Comparison of ENCODE assay signal across 7 cellular contexts in the genomic region with DNA sequence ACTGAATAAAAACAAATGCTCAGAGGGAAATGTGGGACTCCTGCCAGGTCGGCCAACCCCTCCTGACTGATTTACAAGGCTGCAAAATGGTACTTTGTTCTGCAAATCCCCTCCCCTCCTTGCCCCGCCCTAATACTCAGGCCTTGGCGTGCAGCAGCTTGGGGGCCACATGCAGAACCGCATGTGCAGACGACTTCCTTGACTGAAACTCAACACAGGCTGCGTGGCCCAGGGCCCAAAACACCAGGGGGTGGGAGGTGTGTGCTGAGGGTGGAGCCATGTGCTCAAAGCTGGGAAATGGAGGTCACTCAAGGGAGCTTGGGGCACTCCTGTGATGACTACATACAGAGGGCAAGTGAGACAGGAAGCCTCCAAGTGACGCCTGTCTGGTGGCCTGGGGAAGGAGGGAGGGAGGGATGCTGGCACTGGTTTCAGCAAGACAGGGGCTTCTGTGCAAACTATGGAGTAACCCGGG.
DNase-seq lines count a peak whose midpoint lies in the region; ATAC-seq and TF ChIP-seq lines count a peak whose summit lies in the region.

No MANE protein-coding gene starts in this region.

- no CpG with 5 or more reads among the region's 8 CpGs for WGBS in trophoblast cell (ENCODE audit: extremely low coverage, insufficient coverage, insufficient read length)
- 2% methylated on average over 8 of the region's 8 CpGs for WGBS in thymus

- H3K79me1 ChIP-seq in trophoblast cell (ENCODE audit: low read length): peaks cover 2% of the 10 kb centered on the region

- ATAC-seq in GM21390 (IDR thresholded peaks at IDR 0.05; ENCODE audit: unreplicated experiment) (peak; percentile 55), GM21529 (IDR thresholded peaks at IDR 0.05; ENCODE audit: unreplicated experiment) (no peak)

- H3K4me3 ChIP-seq in fibroblast of the aortic adventitia (ENCODE audit: low read depth, low read length) (no peak overlapping the region), trophoblast cell (ENCODE audit: low read depth, low read length) (no peak overlapping the region), thymus (ENCODE audit: low read length) (no peak overlapping the region)

- H3K9ac ChIP-seq in trophoblast cell (ENCODE audit: low read length): no peak overlapping the region

- no peak overlapping the region for H2BK120ac ChIP-seq in trophoblast cell (ENCODE audit: insufficient read depth, low read length, poor library complexity)

- H3K36me3 ChIP-seq in trophoblast cell (ENCODE audit: control insufficient read depth in 1 of 2, insufficient read depth in 2 of 2, low read length in 2 of 2) (no peaks in the 10 kb centered on the region), thymus (ENCODE audit: control insufficient read depth, insufficient read depth) (peaks cover 5% of the 10 kb centered on the region)

- H3K27me3 ChIP-seq in trophoblast cell (ENCODE audit: insufficient read depth, low read length) (no peaks in the 10 kb centered on the region), thymus (ENCODE audit: control insufficient read depth, insufficient read depth) (no peaks in the 10 kb centered on the region)

- H2AFZ ChIP-seq in trophoblast cell (ENCODE audit: insufficient read depth, low read length, poor library complexity): no peak overlapping the region

- no peak overlapping the region for H3K14ac ChIP-seq in trophoblast cell (ENCODE audit: low read length)

- H3K4ac ChIP-seq in trophoblast cell (ENCODE audit: low read depth, low read length): no peak overlapping the region

- H3K18ac ChIP-seq in trophoblast cell (ENCODE audit: low read length): peak overlapping the region; percentile 41

- no peak for TF ChIP-seq CTCF in fibroblast of the aortic adventitia (IDR thresholded peaks at IDR 0.05; ENCODE audit: insufficient read depth, low read length)

- no peak overlapping the region for H3K4me2 ChIP-seq in trophoblast cell (ENCODE audit: low read length)

- no peak overlapping the region for H2AK5ac ChIP-seq in trophoblast cell (ENCODE audit: low read length)

- no peak overlapping the region for H4K12ac ChIP-seq in trophoblast cell (ENCODE audit: low read depth, low read length)

- H2BK12ac ChIP-seq in trophoblast cell (ENCODE audit: low read length): no peak overlapping the region

- no peak overlapping the region for H4K8ac ChIP-seq in trophoblast cell (ENCODE audit: low read depth, low read length)

- H3K9me3 ChIP-seq in trophoblast cell (ENCODE audit: insufficient read depth, low read depth, low read length) (no peaks in the 10 kb centered on the region), thymus (ENCODE audit: control insufficient read depth) (no peaks in the 10 kb centered on the region)

- H4K91ac ChIP-seq in trophoblast cell (ENCODE audit: low read depth, low read length): no peak overlapping the region

- no peak overlapping the region for H3K23ac ChIP-seq in trophoblast cell (ENCODE audit: low read length)

- DNase-seq in NCI-H345 treated with DMSO at 0.1 percent for 48 hours (lab: John Stamatoyannopoulos, UW; ENCODE audit: unreplicated experiment) (peak; percentile 28), fibroblast of the aortic adventitia (ENCODE audit: low read depth) (peak; percentile 51), trophoblast cell (peak; percentile 26 to 36)
- DNase-seq in activated T-cell treated with anti-CD3 and anti-CD28 coated beads, Interleukin-2, amount 50 U/mL, for 48 hours: peak; percentile 80 to 85

- no peak overlapping the region for H3K27ac ChIP-seq in trophoblast cell (ENCODE audit: low read depth, low read length)
- peak overlapping the region; percentile 83 for H3K27ac ChIP-seq in thymus (ENCODE audit: low read depth)

- no peak overlapping the region for H2BK5ac ChIP-seq in trophoblast cell (ENCODE audit: low read depth, low read length, poor library complexity)

- peaks cover 2% of the 10 kb centered on the region for H3K79me2 ChIP-seq in trophoblast cell (ENCODE audit: control insufficient read depth, insufficient read depth, low read length, poor library complexity)

- H3K4me1 ChIP-seq in trophoblast cell (ENCODE audit: control insufficient read depth in 1 of 2, insufficient read depth in 2 of 2, low read length in 2 of 2) (peaks cover 20 to 22% of the 10 kb centered on the region in 2 experiments), thymus (ENCODE audit: control insufficient read depth, insufficient read depth, low read length) (peaks cover 74% of the 10 kb centered on the region)

Comparison
In these comparisons a context has a peak if more than half of its experiments do, and no peak if none do; other contexts are left out.
1. DNase-seq: peak in every context shown above with its lines; median percentile 82 in activated T-cell treated with anti-CD3 and anti-CD28 coated beads, Interleukin-2, amount 50 U/mL, for 48 hours; 51 in fibroblast of the aortic adventitia; 31 in trophoblast cell; 28 in NCI-H345 treated with DMSO at 0.1 percent for 48 hours.